In the genomic region with DNA sequence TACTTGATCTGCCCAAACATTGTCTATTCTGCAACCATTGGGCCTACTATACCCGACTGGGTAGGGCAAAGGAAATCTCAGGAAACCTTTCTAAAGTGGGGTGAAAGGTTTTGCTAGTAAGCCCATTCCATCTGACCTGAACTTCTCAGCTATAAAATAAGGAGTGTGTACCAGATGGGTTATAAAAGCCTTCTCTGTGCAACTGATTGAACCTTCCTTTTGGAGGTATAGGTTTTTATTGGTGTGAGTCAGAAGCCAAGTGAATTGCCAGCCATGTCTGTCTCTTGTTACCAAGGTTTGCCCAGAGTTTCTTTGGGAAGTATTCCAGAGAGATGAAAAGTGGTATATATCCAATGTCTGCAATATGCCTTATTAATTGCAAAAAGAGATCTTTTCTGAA, we compare ENCODE assay signal across 24 cellular contexts. TPM values are rescaled to one million over a fixed set of nuclear protein-coding genes. Genes with fewer than 3 reads are reported as not detected.
"Had no signal": no experiment of that assay in that cellular context is flagged by ENCODE, and none has a peak within 500 bp of the region (broad histone marks: within the 10 kb centered on the region; RNA-seq: fewer than 3 reads in every experiment).

No MANE protein-coding gene starts in this region.

- H3K4me1 ChIP-seq: colonic mucosa, esophagus muscularis mucosa, esophagus squamous epithelium, foreskin keratinocyte, gastrocnemius medialis, gastroesophageal sphincter, heart left ventricle had no signal

- H3K27me3 ChIP-seq: colonic mucosa, dorsolateral prefrontal cortex, esophagus muscularis mucosa, esophagus squamous epithelium, foreskin keratinocyte, gastrocnemius medialis, gastroesophageal sphincter, heart left ventricle had no signal

- H3K27ac ChIP-seq: colonic mucosa, coronary artery, dorsolateral prefrontal cortex, epithelial cell of prostate, esophagus muscularis mucosa, esophagus squamous epithelium, foreskin keratinocyte, gastrocnemius medialis, gastroesophageal sphincter, heart left ventricle had no signal

- H3K36me3 ChIP-seq: colonic mucosa, esophagus muscularis mucosa, esophagus squamous epithelium, gastrocnemius medialis, gastroesophageal sphincter, heart left ventricle had no signal

- DNase-seq: colonic mucosa; cortex of kidney; dermis blood vessel endothelial cell; dorsolateral prefrontal cortex; effector CD4-positive, alpha-beta T cell; effector CD8-positive, alpha-beta T cell; effector memory CD4-positive, alpha-beta T cell; effector memory CD8-positive, alpha-beta T cell; endodermal cell; erythroblast; esophagus squamous epithelium; foreskin fibroblast; foreskin keratinocyte; foreskin melanocyte; gastrocnemius medialis; glutamatergic neuron; head of caudate nucleus; heart left ventricle had no signal

- ATAC-seq: effector memory CD8-positive, alpha-beta T cell; esophagus mucosa; foreskin keratinocyte; gastrocnemius medialis; gastroesophageal sphincter; heart left ventricle had no signal

- H3K9me3 ChIP-seq: colonic mucosa, esophagus muscularis mucosa, esophagus squamous epithelium, gastrocnemius medialis, gastroesophageal sphincter, heart left ventricle had no signal

- H3K4me3 ChIP-seq: colonic mucosa, coronary artery, dorsolateral prefrontal cortex, esophagus muscularis mucosa, esophagus squamous epithelium, gastrocnemius medialis, gastroesophageal sphincter, heart left ventricle had no signal

RNA-seq across cellular contexts. Expression of a gene that starts 41.6 kb away (rescaled TPM):
- total RNA-seq: endothelial cell of umbilical vein had no signal
